Comparison of ENCODE assay signal across 12 cellular contexts in genomic region chr5:99034336-99034735, GRCh38.
DNase-seq lines count a peak whose midpoint lies in the region; ATAC-seq, FAIRE-seq and TF ChIP-seq lines count a peak whose summit lies in the region.
"Had no signal": no experiment of that assay in that cellular context is flagged by ENCODE, and none has a peak within 500 bp of the region (broad histone marks: within the 10 kb centered on the region; RNA-seq: fewer than 3 reads in every experiment).

No MANE protein-coding gene starts in this region.

- in situ Hi-C loops in GM13977 (cut with MboI; ENCODE audit: low pct_unique_long_range_greater_than_20kb, low sequenced_read_pairs, unreplicated experiment), result loop anchor here (5.0 to 25.0 kb wide), 2 partner anchors 122 to 1822 kb away; no protein-coding TSS in a partner anchor

- no peak for FAIRE-seq in GM19239 (lab: Jason Lieb, UNC)

- peak; percentile 71 for DNase-seq in CD1c-positive myeloid dendritic cell (ENCODE audit: extremely low spot score)
- peak; percentile 78 for DNase-seq in HT-29 (ENCODE audit: low spot score)
- no peak for DNase-seq in activated naive CD8-positive, alpha-beta T cell treated with anti-CD3 and anti-CD28 coated beads, Interleukin-2, amount 50 U/mL, for 24 hours
- DNase-seq in left lobe of liver (ENCODE audit: low spot score), result no peak
- DNase-seq in GM13977 (ENCODE audit: low spot score), result no peak
- no peak for DNase-seq in GM19239 (ENCODE audit: insufficient read length, low spot score)
- no peak for DNase-seq in NCI-H146 (lab: John Stamatoyannopoulos, UW)
- DNase-seq: DMS79 treated with DMSO at 0.1 percent for 48 hours, kidney glomerular epithelial cell, T-helper 9 cell had no signal

- H3K27me3 ChIP-seq in muscle layer of duodenum (ENCODE audit: low read depth, low read length), result no peaks in the 10 kb centered on the region

- peak overlapping the region; percentile 85 for H3K4me3 Mint-ChIP-seq in activated naive CD8-positive, alpha-beta T cell treated with anti-CD3 and anti-CD28 coated beads, Interleukin-2, amount 50 U/mL, for 24 hours

- peaks cover 5 to 10% of the 10 kb centered on the region in 2 donors for H3K4me1 ChIP-seq in muscle layer of duodenum (ENCODE audit: control insufficient read depth in 1 of 2, insufficient read depth in 2 of 2, low read length in 2 of 2)

- H3K4me3 ChIP-seq in muscle layer of duodenum (ENCODE audit: low read depth in 1 of 2, low read length in 2 of 2), result no peak overlapping the region

- H3K27me3 Mint-ChIP-seq in activated naive CD8-positive, alpha-beta T cell treated with anti-CD3 and anti-CD28 coated beads, Interleukin-2, amount 50 U/mL, for 24 hours, result no peaks in the 10 kb centered on the region

- peaks cover 8% of the 10 kb centered on the region for H3K9me3 Mint-ChIP-seq in activated naive CD8-positive, alpha-beta T cell treated with anti-CD3 and anti-CD28 coated beads, Interleukin-2, amount 50 U/mL, for 24 hours

- TF ChIP-seq CTCF in GM13977 (IDR thresholded peaks at IDR 0.05; ENCODE audit: extremely low read depth, insufficient read depth, missing control alignments), result no peak

- no peak for ATAC-seq in activated naive CD8-positive, alpha-beta T cell treated with anti-CD3 and anti-CD28 coated beads, Interleukin-2, amount 50 U/mL, for 24 hours
- no peak for ATAC-seq in left lobe of liver

- H3K27ac ChIP-seq in muscle layer of duodenum (ENCODE audit: low read length), result peak overlapping the region; percentile 19
- H3K27ac ChIP-seq: epithelial cell of prostate had no signal

- H3K36me3 Mint-ChIP-seq in activated naive CD8-positive, alpha-beta T cell treated with anti-CD3 and anti-CD28 coated beads, Interleukin-2, amount 50 U/mL, for 24 hours (ENCODE audit: low read depth), result peaks cover 5% of the 10 kb centered on the region

- H3K9me3 ChIP-seq in muscle layer of duodenum (ENCODE audit: control insufficient read depth in 1 of 2, low read length in 2 of 2), result no peaks in the 10 kb centered on the region

- H3K27ac Mint-ChIP-seq in activated naive CD8-positive, alpha-beta T cell treated with anti-CD3 and anti-CD28 coated beads, Interleukin-2, amount 50 U/mL, for 24 hours, result peak overlapping the region; percentile 91

- peaks cover 64% of the 10 kb centered on the region for H3K4me1 Mint-ChIP-seq in activated naive CD8-positive, alpha-beta T cell treated with anti-CD3 and anti-CD28 coated beads, Interleukin-2, amount 50 U/mL, for 24 hours

- H3K36me3 ChIP-seq in muscle layer of duodenum (ENCODE audit: control insufficient read depth in 1 of 2, insufficient read depth in 2 of 2, low read length in 2 of 2), result no peaks in the 10 kb centered on the region

Comparison
In these comparisons a context has a peak if more than half of its experiments do, and no peak if none do; other contexts are left out.
1. DNase-seq: peak in CD1c-positive myeloid dendritic cell (single experiment) and HT-29 (single experiment); none in activated naive CD8-positive, alpha-beta T cell treated with anti-CD3 and anti-CD28 coated beads, Interleukin-2, amount 50 U/mL, for 24 hours (single experiment), left lobe of liver (single experiment), GM13977 (single experiment), GM19239 (single experiment) and NCI-H146 (single experiment).